Comparison of ENCODE assay signal across 31 cellular contexts in the genomic region with DNA sequence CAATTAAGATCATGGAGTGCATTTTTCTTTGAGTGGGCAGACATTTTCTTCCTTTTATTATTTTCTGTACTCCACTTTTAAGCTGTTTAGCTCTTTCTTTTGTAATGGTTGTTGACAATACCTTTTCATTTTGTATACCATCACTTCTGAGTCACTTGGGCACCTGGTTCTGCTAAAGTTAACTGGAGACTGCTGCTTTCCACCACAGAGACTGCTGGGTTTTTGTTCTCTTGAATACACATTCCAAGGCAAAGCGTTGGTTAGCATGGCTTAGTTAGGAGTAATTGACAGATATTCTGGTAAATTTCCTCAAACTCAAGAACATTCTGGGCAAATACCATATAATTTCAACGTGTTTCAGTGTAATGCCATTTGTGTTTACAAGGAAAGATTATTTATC.
"Had no signal": no experiment of that assay in that cellular context is flagged by ENCODE, and none has a peak within 500 bp of the region (broad histone marks: within the 10 kb centered on the region; RNA-seq: fewer than 3 reads in every experiment).

No MANE protein-coding gene starts in this region.

- H3K4me3 Mint-ChIP-seq: activated naive CD4-positive, alpha-beta T cell treated with anti-CD3 and anti-CD28 coated beads for 36 hours; activated T-helper 1 cell treated with anti-CD3 and anti-CD28 coated beads, Interleukin-12 subunit alpha, Interleukin-12 subunit beta, Interleukin-2, Interleukin-4 antibody, amounts not matched to agents 30 ng/mL and 10 ng/mL and 1 ng/mL, durations not matched to agents 14 hours and 24 hours and 36 hours; effector memory CD8-positive, alpha-beta T cell; naive thymus-derived CD4-positive, alpha-beta T cell; neural crest cell; stimulated activated effector memory CD8-positive, alpha-beta T cell treated with anti-CD3 and anti-CD28 coated beads, Interleukin-12 subunit alpha, Interleukin-12 subunit beta, amount 100 ng/mL, for 72 hours; stimulated activated naive CD8-positive, alpha-beta T cell treated with anti-CD3 and anti-CD28 coated beads, Interleukin-15, Interleukin-2, amounts not matched to agents 100 ng/mL and 50 ng/mL, for 24 hours; T-helper 1 cell treated with Interleukin-12 subunit alpha and Interleukin-12 subunit beta and Interleukin-4 antibody, amounts not matched to agents 30 μg/mL and 1 μg/mL, for 36 hours; type B pancreatic cell had no signal

- H3K4me1 Mint-ChIP-seq: naive thymus-derived CD4-positive, alpha-beta T cell; stimulated activated effector memory CD8-positive, alpha-beta T cell treated with anti-CD3 and anti-CD28 coated beads, Interleukin-12 subunit alpha, Interleukin-12 subunit beta, amount 100 ng/mL, for 72 hours had no signal

- H3K9me3 ChIP-seq: uterus had no signal

- H3K9ac ChIP-seq: parathyroid adenoma had no signal

- H3K36me3 Mint-ChIP-seq: stimulated activated effector memory CD8-positive, alpha-beta T cell treated with anti-CD3 and anti-CD28 coated beads, Interleukin-12 subunit alpha, Interleukin-12 subunit beta, amount 100 ng/mL, for 72 hours; type B pancreatic cell had no signal

- H3K27ac Mint-ChIP-seq: activated naive CD4-positive, alpha-beta T cell treated with anti-CD3 and anti-CD28 coated beads for 36 hours; activated T-helper 1 cell treated with anti-CD3 and anti-CD28 coated beads, Interleukin-12 subunit alpha, Interleukin-12 subunit beta, Interleukin-2, Interleukin-4 antibody, amounts not matched to agents 30 ng/mL and 10 ng/mL and 1 ng/mL, durations not matched to agents 14 hours and 24 hours and 36 hours; effector memory CD8-positive, alpha-beta T cell; naive thymus-derived CD4-positive, alpha-beta T cell; stimulated activated effector memory CD8-positive, alpha-beta T cell treated with anti-CD3 and anti-CD28 coated beads, Interleukin-12 subunit alpha, Interleukin-12 subunit beta, amount 100 ng/mL, for 72 hours; stimulated activated naive CD8-positive, alpha-beta T cell treated with anti-CD3 and anti-CD28 coated beads, Interleukin-15, Interleukin-2, amounts not matched to agents 100 ng/mL and 50 ng/mL, for 24 hours; T-helper 1 cell treated with Interleukin-12 subunit alpha and Interleukin-12 subunit beta and Interleukin-4 antibody, amounts not matched to agents 30 μg/mL and 1 μg/mL, for 36 hours; type B pancreatic cell had no signal

- H3K27ac ChIP-seq: brain microvascular endothelial cell, gastroesophageal sphincter, parathyroid adenoma, psoas muscle, sigmoid colon, uterus, VCaP had no signal

- H3K36me3 ChIP-seq: brain microvascular endothelial cell, gastroesophageal sphincter, sigmoid colon, uterus had no signal

- H3K27me3 Mint-ChIP-seq: type B pancreatic cell had no signal

- H3K4me3 ChIP-seq: gastroesophageal sphincter, psoas muscle, sigmoid colon, uterus had no signal

- DNase-seq: activated CD4-positive, alpha-beta T cell treated with anti-CD3 and anti-CD28 coated beads for 48 hours; activated CD4-positive, alpha-beta T cell treated with anti-CD3 and anti-CD28 coated beads, Interleukin-2, amount 50 U/mL, for 48 hours; activated CD8-positive, alpha-beta memory T cell treated with anti-CD3 and anti-CD28 coated beads for 24 hours; activated effector memory CD4-positive, alpha-beta T cell treated with anti-CD3 and anti-CD28 coated beads, Interleukin-2, amount 50 U/mL, for 16 hours; activated naive CD4-positive, alpha-beta T cell treated with anti-CD3 and anti-CD28 coated beads for 36 hours; amniotic stem cell; brain microvascular endothelial cell; caudate nucleus; cortex of kidney; effector memory CD8-positive, alpha-beta T cell; hippocampal formation; left cardiac atrium; mammary epithelial cell; midbrain; naive thymus-derived CD4-positive, alpha-beta T cell; occipital lobe; psoas muscle; sigmoid colon; small intestine; stimulated activated CD4-positive, alpha-beta T cell treated with anti-CD3 and anti-CD28 coated beads, Interleukin-4, amount 100 ng/mL, for 24 hours; T-helper 9 cell; uterus had no signal

- H3K9me3 Mint-ChIP-seq: activated T-helper 1 cell treated with anti-CD3 and anti-CD28 coated beads, Interleukin-12 subunit alpha, Interleukin-12 subunit beta, Interleukin-2, Interleukin-4 antibody, amounts not matched to agents 30 ng/mL and 10 ng/mL and 1 ng/mL, durations not matched to agents 14 hours and 24 hours and 36 hours; T-helper 1 cell treated with Interleukin-12 subunit alpha and Interleukin-12 subunit beta and Interleukin-4 antibody, amounts not matched to agents 30 μg/mL and 1 μg/mL, for 36 hours had no signal

- H3K27me3 ChIP-seq: brain microvascular endothelial cell, gastroesophageal sphincter, sigmoid colon, uterus had no signal

- H3K4me1 ChIP-seq: parathyroid adenoma, psoas muscle, sigmoid colon, uterus had no signal
